In the genomic region with DNA sequence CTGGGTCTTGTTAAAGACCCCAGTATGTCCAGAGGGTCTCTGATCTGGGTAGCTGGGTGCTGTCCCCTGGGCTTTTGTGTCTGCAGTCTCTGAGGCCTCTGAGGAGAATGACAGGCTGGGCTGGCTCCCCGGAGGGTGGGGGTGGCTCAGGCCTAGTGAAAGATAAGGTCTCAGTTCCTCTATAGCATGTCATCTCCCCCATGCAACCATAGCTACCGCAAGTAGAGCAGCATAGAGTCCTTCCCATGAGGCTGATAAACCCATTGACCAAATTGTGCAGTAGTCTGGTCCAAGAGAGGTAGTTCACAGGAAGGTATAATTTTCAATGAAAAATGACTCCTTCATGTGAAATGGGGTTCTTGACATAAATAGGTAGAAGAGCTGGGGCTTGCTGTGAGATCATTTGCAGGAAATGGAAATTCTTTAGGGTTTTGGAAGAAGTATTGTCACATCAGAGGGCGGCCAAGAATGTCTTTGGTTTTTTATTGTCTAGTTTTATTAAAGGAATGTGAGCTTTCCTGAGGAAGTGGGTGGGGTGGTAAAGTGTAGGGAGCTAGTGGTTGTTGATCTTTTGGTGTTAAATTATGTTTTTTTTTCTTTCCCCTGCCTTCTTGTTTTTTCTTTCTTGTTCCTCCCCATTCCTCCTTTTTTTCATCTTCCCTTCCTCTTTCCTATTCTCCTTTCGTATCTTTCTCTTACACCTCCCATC, we compare ENCODE assay signal across 8 cellular contexts. TPM values are rescaled to one million over a fixed set of nuclear protein-coding genes. Genes with fewer than 3 reads are reported as not detected.
DNase-seq lines count a peak whose midpoint lies in the region; ATAC-seq, FAIRE-seq and TF ChIP-seq lines count a peak whose summit lies in the region.

No MANE protein-coding gene starts in this region.

- H3K36me3 ChIP-seq in mucosa of descending colon (ENCODE audit: low read depth): no peaks in the 10 kb centered on the region

- intact Hi-C loops in mucosa of descending colon (cut with DNase I, micrococcal nuclease): no loop called here

- H3K4me1 ChIP-seq in mucosa of descending colon (ENCODE audit: low read depth): peaks cover 12% of the 10 kb centered on the region

- no peaks in the 10 kb centered on the region for H3K9me3 ChIP-seq in mucosa of descending colon

- peak; percentile 69 for FAIRE-seq in GM19239 (lab: Jason Lieb, UNC)

- no peak for TF ChIP-seq CTCF in mucosa of descending colon (IDR thresholded peaks at IDR 0.05)

- DNase-seq in AG08395 (ENCODE audit: low spot score): peak; percentile 45
- no peak for DNase-seq in GM19239 (ENCODE audit: insufficient read length, low spot score)
- DNase-seq in activated CD8-positive, alpha-beta memory T cell treated with anti-CD3 and anti-CD28 coated beads, Interleukin-2, amount 50 U/mL, for 24 hours (ENCODE audit: extremely low read depth): peak; percentile 29
- DNase-seq in mucosa of descending colon: no peak
- no peak for DNase-seq in NCI-H2196 (lab: John Stamatoyannopoulos, UW; ENCODE audit: unreplicated experiment)
- DNase-seq in DMS 273 treated with DMSO at 0.1 percent for 48 hours (lab: John Stamatoyannopoulos, UW): no peak

- no peak overlapping the region for H3K4me3 ChIP-seq in mucosa of descending colon

- ATAC-seq in HG03432 (IDR thresholded peaks at IDR 0.05; ENCODE audit: unreplicated experiment) (peak; percentile 81), mucosa of descending colon (peak; percentile 57), SK-N-SH treated with all-trans-retinoic acid at 6 μM for 48 hours (no peak; the same call in 2 of the 3 replicates)

TF ChIP-seq in SK-N-SH treated with all-trans-retinoic acid at 6 μM for 48 hours, 23 proteins besides CTCF, POLR2A, EP300 and RAD21:
- TF ChIP-seq ARNTL (CRISPR knock-in tag; IDR thresholded peaks at IDR 0.05; ENCODE audit: borderline replicate concordance, low read depth) (no peak), GLIS3 (CRISPR knock-in tag; IDR thresholded peaks at IDR 0.05) (no peak), CSDC2 (CRISPR knock-in tag; IDR thresholded peaks at IDR 0.05) (no peak), RARB (CRISPR knock-in tag; IDR thresholded peaks at IDR 0.05) (no peak), TOX (CRISPR knock-in tag; IDR thresholded peaks at IDR 0.05; ENCODE audit: borderline replicate concordance) (no peak), ZNF565 (CRISPR knock-in tag; conservative IDR thresholded peaks at IDR 0.05; ENCODE audit: low read depth) (no peak), ZFP3 (CRISPR knock-in tag; IDR thresholded peaks at IDR 0.05) (no peak), ZNF8 (CRISPR knock-in tag; IDR thresholded peaks at IDR 0.05) (no peak), ZC3H10 (CRISPR knock-in tag; IDR thresholded peaks at IDR 0.05) (no peak), TCF4 (CRISPR knock-in tag; IDR thresholded peaks at IDR 0.05; ENCODE audit: borderline replicate concordance) (no peak), ZNF70 (CRISPR knock-in tag; IDR thresholded peaks at IDR 0.05) (no peak), ESRRG (CRISPR knock-in tag; IDR thresholded peaks at IDR 0.05) (no peak), BACH2 (CRISPR knock-in tag; IDR thresholded peaks at IDR 0.05; ENCODE audit: borderline replicate concordance) (no peak), SNAI2 (CRISPR knock-in tag; IDR thresholded peaks at IDR 0.05) (no peak), OSR1 (CRISPR knock-in tag; IDR thresholded peaks at IDR 0.05) (no peak), PPARA (CRISPR knock-in tag; IDR thresholded peaks at IDR 0.05; ENCODE audit: borderline replicate concordance) (no peak)
- TF ChIP-seq, protein P1, sequence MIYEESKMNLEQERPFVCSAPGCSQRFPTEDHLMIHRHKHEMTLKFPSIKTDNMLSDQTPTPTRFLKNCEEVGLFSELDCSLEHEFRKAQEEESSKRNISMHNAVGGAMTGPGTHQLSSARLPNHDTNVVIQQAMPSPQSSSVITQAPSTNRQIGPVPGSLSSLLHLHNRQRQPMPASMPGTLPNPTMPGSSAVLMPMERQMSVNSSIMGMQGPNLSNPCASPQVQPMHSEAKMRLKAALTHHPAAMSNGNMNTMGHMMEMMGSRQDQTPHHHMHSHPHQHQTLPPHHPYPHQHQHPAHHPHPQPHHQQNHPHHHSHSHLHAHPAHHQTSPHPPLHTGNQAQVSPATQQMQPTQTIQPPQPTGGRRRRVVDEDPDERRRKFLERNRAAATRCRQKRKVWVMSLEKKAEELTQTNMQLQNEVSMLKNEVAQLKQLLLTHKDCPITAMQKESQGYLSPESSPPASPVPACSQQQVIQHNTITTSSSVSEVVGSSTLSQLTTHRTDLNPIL (CRISPR knock-in tag; IDR thresholded peaks at IDR 0.05; ENCODE audit: low read depth): no peak
- TF ChIP-seq, protein P2, sequence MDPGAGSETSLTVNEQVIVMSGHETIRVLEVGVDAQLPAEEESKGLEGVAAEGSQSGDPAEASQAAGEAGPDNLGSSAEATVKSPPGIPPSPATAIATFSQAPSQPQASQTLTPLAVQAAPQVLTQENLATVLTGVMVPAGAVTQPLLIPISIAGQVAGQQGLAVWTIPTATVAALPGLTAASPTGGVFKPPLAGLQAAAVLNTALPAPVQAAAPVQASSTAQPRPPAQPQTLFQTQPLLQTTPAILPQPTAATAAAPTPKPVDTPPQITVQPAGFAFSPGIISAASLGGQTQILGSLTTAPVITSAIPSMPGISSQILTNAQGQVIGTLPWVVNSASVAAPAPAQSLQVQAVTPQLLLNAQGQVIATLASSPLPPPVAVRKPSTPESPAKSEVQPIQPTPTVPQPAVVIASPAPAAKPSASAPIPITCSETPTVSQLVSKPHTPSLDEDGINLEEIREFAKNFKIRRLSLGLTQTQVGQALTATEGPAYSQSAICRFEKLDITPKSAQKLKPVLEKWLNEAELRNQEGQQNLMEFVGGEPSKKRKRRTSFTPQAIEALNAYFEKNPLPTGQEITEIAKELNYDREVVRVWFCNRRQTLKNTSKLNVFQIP (CRISPR knock-in tag; IDR thresholded peaks at IDR 0.05; ENCODE audit: borderline replicate concordance, low read depth): no peak
- TF ChIP-seq, protein P3, sequence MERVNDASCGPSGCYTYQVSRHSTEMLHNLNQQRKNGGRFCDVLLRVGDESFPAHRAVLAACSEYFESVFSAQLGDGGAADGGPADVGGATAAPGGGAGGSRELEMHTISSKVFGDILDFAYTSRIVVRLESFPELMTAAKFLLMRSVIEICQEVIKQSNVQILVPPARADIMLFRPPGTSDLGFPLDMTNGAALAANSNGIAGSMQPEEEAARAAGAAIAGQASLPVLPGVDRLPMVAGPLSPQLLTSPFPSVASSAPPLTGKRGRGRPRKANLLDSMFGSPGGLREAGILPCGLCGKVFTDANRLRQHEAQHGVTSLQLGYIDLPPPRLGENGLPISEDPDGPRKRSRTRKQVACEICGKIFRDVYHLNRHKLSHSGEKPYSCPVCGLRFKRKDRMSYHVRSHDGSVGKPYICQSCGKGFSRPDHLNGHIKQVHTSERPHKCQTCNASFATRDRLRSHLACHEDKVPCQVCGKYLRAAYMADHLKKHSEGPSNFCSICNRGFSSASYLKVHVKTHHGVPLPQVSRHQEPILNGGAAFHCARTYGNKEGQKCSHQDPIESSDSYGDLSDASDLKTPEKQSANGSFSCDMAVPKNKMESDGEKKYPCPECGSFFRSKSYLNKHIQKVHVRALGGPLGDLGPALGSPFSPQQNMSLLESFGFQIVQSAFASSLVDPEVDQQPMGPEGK (CRISPR knock-in tag; IDR thresholded peaks at IDR 0.05; ENCODE audit: borderline replicate concordance): no peak

RNA-seq across cellular contexts. Expression of a gene that starts 21.0 kb away (rescaled TPM):
- 10 to 100 TPM; 16.2 to 22.0 (median 18.4) TPM for total RNA-seq in mucosa of descending colon

RNA-seq across cellular contexts. Expression of a gene that starts 21.0 kb away (rescaled TPM):
- 10 to 100 TPM; 31.0 to 42.2 (median 41.0) TPM for total RNA-seq in mucosa of descending colon

RNA-seq across cellular contexts. Expression of a gene that starts 25.4 kb away (rescaled TPM):
- total RNA-seq in mucosa of descending colon: 10 to 100 TPM; 35.0 to 41.4 (median 37.2) TPM

RNA-seq across cellular contexts. Expression of a gene that starts 44.6 kb away (rescaled TPM):
- total RNA-seq in mucosa of descending colon: 10 to 100 TPM; 13.2 to 14.2 (median 13.5) TPM

RNA-seq across cellular contexts. Expression of a gene that starts 53.8 kb away (rescaled TPM):
- total RNA-seq in mucosa of descending colon: 100 to 1,000 TPM in 1 of 3 donors, 10 to 100 TPM in 2; 46.6 to 125 (median 94.5) TPM

Comparison
In these comparisons a context has a peak if more than half of its experiments do, and no peak if none do; other contexts are left out.
1. DNase-seq: peak in AG08395 (single experiment) and activated CD8-positive, alpha-beta memory T cell treated with anti-CD3 and anti-CD28 coated beads, Interleukin-2, amount 50 U/mL, for 24 hours (single experiment); none in GM19239 (single experiment), mucosa of descending colon (0 of 3), NCI-H2196 (single experiment) and DMS 273 treated with DMSO at 0.1 percent for 48 hours (single experiment).